Comparison of ENCODE assay signal across 8 cellular contexts in genomic region chr18:32092422-32093105, GRCh38. TPM values are rescaled to one million over a fixed set of nuclear protein-coding genes. Genes with fewer than 3 reads are reported as not detected.
A peak's percentile ranks its signal among the peaks of the same experiment; 100 is the strongest.
DNase-seq lines count a peak whose midpoint lies in the region; ATAC-seq and TF ChIP-seq lines count a peak whose summit lies in the region.

No MANE protein-coding gene starts in this region.

- peaks cover 21 to 30% of the 10 kb centered on the region in 2 donors for H3K36me3 Mint-ChIP-seq in CD14-positive monocyte

- H3K27me3 ChIP-seq in right lobe of liver, result no peaks in the 10 kb centered on the region

- intact Hi-C loops in CD14-positive monocyte (cut with micrococcal nuclease) (loop anchor here (1.0 to 10.0 kb wide), 3 partner anchors 48 to 150 kb away; partner anchors contain the start of gene TRAPPC8 (in 2 of the 2)), right lobe of liver (cut with DNase I) (no loop called here)

- peaks cover 0 to 2% (median 0%) of the 10 kb centered on the region in 7 donors for H3K9me3 Mint-ChIP-seq in CD14-positive monocyte

- peak overlapping the region; percentile 83 to 87 (median 83) for H3K4me3 ChIP-seq in right lobe of liver

- peak overlapping the region; percentile 98 to 99 for H3K4me3 Mint-ChIP-seq in CD14-positive monocyte

- DNase-seq in CD14-positive monocyte (ENCODE audit: low spot score), result peak; percentile 98
- DNase-seq in NCI-H748 (lab: John Stamatoyannopoulos, UW; ENCODE audit: unreplicated experiment), result peak; percentile 97
- DNase-seq in activated CD4-positive, alpha-beta T cell treated with anti-CD3 and anti-CD28 coated beads, Interleukin-2, amount 50 U/mL, for 4 hours, result peak; percentile 100
- peak; percentile 98 for DNase-seq in dermis blood vessel endothelial cell
- peak; percentile 100 for DNase-seq in right lobe of liver
- peak; percentile 100 for DNase-seq in stimulated activated CD4-positive, alpha-beta T cell treated with anti-CD3 and anti-CD28 coated beads, Interleukin-4, amount 100 ng/mL, for 24 hours

- H3K27ac ChIP-seq in right lobe of liver, result peak overlapping the region; percentile 98 to 99 (median 98)

- WGBS in right lobe of liver (ENCODE audit: insufficient coverage, low coverage, low lambda C conversion rate, missing lambda C conversion rate), result 0% methylated on average over 10 of the region's 77 CpGs

- H3K27me3 Mint-ChIP-seq in CD14-positive monocyte (ENCODE audit: low read depth in 3 of 3), result peaks cover 0 to under 1% (median 0%) of the 10 kb centered on the region in 3 donors

- TF ChIP-seq CTCF in CD14-positive monocyte (IDR thresholded peaks at IDR 0.05) (no peak), right lobe of liver (IDR thresholded peaks at IDR 0.05) (no peak)

- no peaks in the 10 kb centered on the region for H3K36me3 ChIP-seq in right lobe of liver

- peaks cover 0 to 36% (median 20%) of the 10 kb centered on the region in 4 donors for H3K4me1 ChIP-seq in right lobe of liver

- peak overlapping the region; percentile 97 to 99 (median 99) for H3K27ac Mint-ChIP-seq in CD14-positive monocyte

- peaks cover 42% of the 10 kb centered on the region for H3K4me1 Mint-ChIP-seq in CD14-positive monocyte

- ATAC-seq in GM19395 (IDR thresholded peaks at IDR 0.05; ENCODE audit: unreplicated experiment), result peak; percentile 74
- peak; percentile 58 for ATAC-seq in HG03558 (IDR thresholded peaks at IDR 0.05; ENCODE audit: extremely low read depth, unreplicated experiment)
- ATAC-seq in right lobe of liver, result peak; percentile 93 to 98 (median 94)

- no peaks in the 10 kb centered on the region for H3K9me3 ChIP-seq in right lobe of liver

- TF ChIP-seq POLR2A in right lobe of liver (IDR thresholded peaks at IDR 0.05), result peak; percentile 81

RNA-seq across cellular contexts. Expression of gene RNF138, which starts 0.9 kb away (rescaled TPM):
- 10 to 100 TPM; 62.8 to 70.5 TPM for polyA plus RNA-seq in CD14-positive monocyte
- total RNA-seq in dermis blood vessel endothelial cell (26.7 and 36.7 TPM in 2 replicates), right lobe of liver (10 to 100 TPM in 5 of 6 experiments, 1 to 10 TPM in 1; 9.3 to 17.5 (median 12.7) TPM)

Comparison
In these comparisons a context has a peak if more than half of its experiments do, and no peak if none do; other contexts are left out.
1. Peak in every context shown above with its lines: DNase-seq, ATAC-seq, H3K4me3 ChIP-seq and H3K27ac ChIP-seq.
2. intact Hi-C loops: an anchor here in CD14-positive monocyte (1.0 to 10.0 kb wide); none called in right lobe of liver.